ENCODE assay signal across 2 cellular contexts in genomic region chr11:114080769-114081168, GRCh38.
TF ChIP-seq lines count a peak whose summit lies in the region.

No MANE protein-coding gene starts in this region.

TF ChIP-seq in HEK293, 187 proteins besides CTCF, POLR2A, EP300 and RAD21 (continued from another document):
- no peak for TF ChIP-seq ZNF398 (tag by site-specific recombination; IDR thresholded peaks at IDR 0.05)
- peak; percentile 90 for TF ChIP-seq SCRT2 (tag by site-specific recombination; IDR thresholded peaks at IDR 0.05)
- TF ChIP-seq MZF1 (tag by site-specific recombination; IDR thresholded peaks at IDR 0.05; ENCODE audit: borderline replicate concordance): no peak
- no peak for TF ChIP-seq ZEB2 (tag by site-specific recombination; IDR thresholded peaks at IDR 0.05)
- no peak for TF ChIP-seq RBAK (tag by site-specific recombination; IDR thresholded peaks at IDR 0.05)
- no peak for TF ChIP-seq ZNF18 (tag by site-specific recombination; IDR thresholded peaks at IDR 0.05)
- TF ChIP-seq ZNF114 (tag by site-specific recombination; IDR thresholded peaks at IDR 0.05): no peak
- no peak for TF ChIP-seq ATF2 (tag by site-specific recombination; IDR thresholded peaks at IDR 0.05; ENCODE audit: low read depth)
- TF ChIP-seq ZBTB20 (tag by site-specific recombination; IDR thresholded peaks at IDR 0.05): no peak
- no peak for TF ChIP-seq ZNF341 (tag by site-specific recombination; IDR thresholded peaks at IDR 0.05; ENCODE audit: low read depth)
- no peak for TF ChIP-seq ZNF76 (tag by site-specific recombination; IDR thresholded peaks at IDR 0.05; ENCODE audit: borderline replicate concordance, low read depth)
- TF ChIP-seq ZNF366 (tag by site-specific recombination; conservative IDR thresholded peaks at IDR 0.05): no peak
- no peak for TF ChIP-seq ZNF670 (tag by site-specific recombination; IDR thresholded peaks at IDR 0.05; ENCODE audit: low read depth)

TF ChIP-seq in HepG2, 621 proteins besides CTCF, POLR2A, EP300 and RAD21 (continued from another document):
- TF ChIP-seq ZNF800 (CRISPR knock-in tag; IDR thresholded peaks at IDR 0.05) (no peak), ZNF768 (CRISPR knock-in tag; IDR thresholded peaks at IDR 0.05) (peak; percentile 64; the same call in 1 of the 2 replicates), RORA (CRISPR knock-in tag; IDR thresholded peaks at IDR 0.05) (no peak), BRCA1 (CRISPR knock-in tag; IDR thresholded peaks at IDR 0.05) (no peak), ZNF577 (CRISPR knock-in tag; IDR thresholded peaks at IDR 0.05; ENCODE audit: borderline replicate concordance, low read depth) (no peak), HNF4A (CRISPR knock-in tag; IDR thresholded peaks at IDR 0.05) (no peak), PBX2 (CRISPR knock-in tag; IDR thresholded peaks at IDR 0.05) (no peak), RAD51 (IDR thresholded peaks at IDR 0.05; ENCODE audit: borderline replicate concordance) (no peak)
TF ChIP-seq in HepG2: peak in this region for 1.
